In genomic region chr2:68829764-68830163, GRCh38 we compare ENCODE assay signal across 8 cellular contexts.
DNase-seq lines count a peak whose midpoint lies in the region; ATAC-seq and TF ChIP-seq lines count a peak whose summit lies in the region.

No MANE protein-coding gene starts in this region.

- H3K4me1 ChIP-seq in ACC112 (ENCODE audit: control insufficient read depth, insufficient read depth, low read length, unreplicated experiment), result peaks cover 34% of the 10 kb centered on the region
- H3K4me1 ChIP-seq in Loucy (ENCODE audit: insufficient read depth, low read length, poor library complexity, severe bottlenecking), result peaks cover 64% of the 10 kb centered on the region
- peaks cover 72 to 74% of the 10 kb centered on the region in 2 experiments for H3K4me1 ChIP-seq in neutrophil (ENCODE audit: control insufficient read depth in 1 of 2, insufficient read depth in 1 of 2, low read depth in 1 of 2, low read length in 1 of 2)

- DNase-seq in caudate nucleus (lab: John Stamatoyannopoulos, UW) (no peak), NCI-H2107 (lab: John Stamatoyannopoulos, UW) (no peak), erythroblast (lab: John Stamatoyannopoulos, UW) (no peak)

- no peaks in the 10 kb centered on the region for H3K9me3 ChIP-seq in Loucy (ENCODE audit: insufficient read depth, low read depth, low read length)
- no peaks in the 10 kb centered on the region for H3K9me3 ChIP-seq in neutrophil

- H3K4me2 ChIP-seq in Loucy (ENCODE audit: low read depth, low read length, poor library complexity, severe bottlenecking), result peak overlapping the region; percentile 86

- H3K9me2 ChIP-seq in Loucy (replicated peaks; ENCODE audit: low read depth, low read length), result no peaks in the 10 kb centered on the region

- H3K4me3 ChIP-seq in ACC112 (ENCODE audit: low read depth, low read length), result no peak overlapping the region
- H3K4me3 ChIP-seq in Loucy (ENCODE audit: low read length, poor library complexity, severe bottlenecking), result peak overlapping the region; percentile 63
- peak overlapping the region; percentile 28 to 52 for H3K4me3 ChIP-seq in neutrophil (ENCODE audit: low read depth in 1 of 2, low read length in 1 of 2)

- ATAC-seq in HG02852 (IDR thresholded peaks at IDR 0.05; ENCODE audit: unreplicated experiment) (no peak), GM21723 (IDR thresholded peaks at IDR 0.05; ENCODE audit: unreplicated experiment) (no peak)

- no peaks in the 10 kb centered on the region for H3K79me2 ChIP-seq in ACC112 (ENCODE audit: control insufficient read depth, insufficient read depth, low read length, unreplicated experiment)
- no peaks in the 10 kb centered on the region for H3K79me2 ChIP-seq in Loucy (ENCODE audit: insufficient read depth, low read length)

- H4K20me1 ChIP-seq in Loucy (ENCODE audit: insufficient read depth, low read length, poor library complexity, severe bottlenecking), result no peaks in the 10 kb centered on the region

- no peak for TF ChIP-seq POLR2A in erythroblast (IDR thresholded peaks at IDR 0.05; ENCODE audit: low read length)

- H3K9ac ChIP-seq in Loucy (ENCODE audit: low read depth, low read length, poor library complexity, severe bottlenecking), result peak overlapping the region; percentile 68

- H3K27ac ChIP-seq in ACC112 (ENCODE audit: low read depth, low read length) (no peak overlapping the region), caudate nucleus (ENCODE audit: low read depth, low read length) (peak overlapping the region; percentile 91), neutrophil (peak overlapping the region; percentile 98)

- peaks cover 6% of the 10 kb centered on the region; the same call in 1 of the 2 replicates for H3F3A ChIP-seq in Loucy (ENCODE audit: low read depth)

- no peak for TF ChIP-seq CTCF in Loucy (conservative IDR thresholded peaks at IDR 0.05; ENCODE audit: low read length)
- no peak for TF ChIP-seq CTCF in neutrophil (IDR thresholded peaks at IDR 0.05)

- H3K36me3 ChIP-seq in ACC112 (ENCODE audit: insufficient read depth, low read length), result no peaks in the 10 kb centered on the region
- H3K36me3 ChIP-seq in Loucy (ENCODE audit: insufficient read depth, low read length), result peaks cover 10% of the 10 kb centered on the region; the same call in 1 of the 2 replicates
- H3K36me3 ChIP-seq in neutrophil, result peaks cover 37% of the 10 kb centered on the region

- peak overlapping the region; percentile 5 for H2AFZ ChIP-seq in ACC112 (ENCODE audit: low read length, unreplicated experiment)
- H2AFZ ChIP-seq in Loucy (ENCODE audit: low read length), result no peak overlapping the region

- H3K27me3 ChIP-seq in ACC112 (ENCODE audit: insufficient read depth, low read length) (no peaks in the 10 kb centered on the region), Loucy (ENCODE audit: insufficient read depth, low read length, poor library complexity, severe bottlenecking) (no peaks in the 10 kb centered on the region), neutrophil (no peaks in the 10 kb centered on the region)
